ENCODE assay signal across 33 cellular contexts in the genomic region with DNA sequence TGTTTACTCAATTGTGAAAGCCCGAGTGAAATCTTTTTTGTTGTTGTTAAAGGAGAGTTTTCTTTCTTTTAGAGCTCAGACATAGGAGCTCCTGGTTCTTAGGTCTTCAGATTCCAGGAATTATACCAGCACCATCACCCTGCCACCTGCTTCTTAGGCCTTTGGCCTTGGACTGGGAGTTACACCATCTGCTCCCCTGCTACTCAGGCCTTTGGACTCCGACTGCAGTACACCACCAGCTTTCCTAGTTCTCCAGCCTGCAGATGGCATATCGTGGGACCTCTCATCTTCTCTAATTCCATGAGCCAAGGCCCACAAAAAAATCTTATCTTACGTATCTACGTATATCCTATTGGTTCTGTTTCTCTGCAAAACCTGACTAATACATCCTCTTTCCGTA. TPM values are rescaled to one million over a fixed set of nuclear protein-coding genes. Genes with fewer than 3 reads are reported as not detected.
"Had no signal": no experiment of that assay in that cellular context is flagged by ENCODE, and none has a peak within 500 bp of the region (broad histone marks: within the 10 kb centered on the region; RNA-seq: fewer than 3 reads in every experiment).

No MANE protein-coding gene starts in this region.

- DNase-seq: activated CD4-positive, alpha-beta T cell treated with anti-CD3 and anti-CD28 coated beads for 36 hours; activated CD4-positive, alpha-beta T cell treated with anti-CD3 and anti-CD28 coated beads, Interleukin-2, amount 10 ng/mL, durations not matched to agents 7 days and 5 days; activated CD4-positive, alpha-beta T cell treated with anti-CD3 and anti-CD28 coated beads, Interleukin-2, amount 50 U/mL, for 48 hours; activated CD8-positive, alpha-beta T cell treated with anti-CD3 and anti-CD28 coated beads, Interleukin-2, amount 10 ng/mL, durations not matched to agents 7 days and 5 days; activated gamma-delta T cell; activated naive CD4-positive, alpha-beta T cell treated with Interleukin-2 at 50 U/mL for 16 hours; activated T-cell treated with anti-CD3 and anti-CD28 coated beads, Interleukin-2, amount 50 U/mL, for 24 hours; cerebellar nuclear complex; NCI-H1092 treated with DMSO at 0.1 percent for 48 hours; NCI-H1417; NCI-H146; NCI-H187; NCI-H2029 treated with DMSO at 0.1 percent for 48 hours; NCI-H2107; NCI-H2171; NCI-H510A treated with DMSO at 0.1 percent for 48 hours; NCI-H526 treated with DMSO at 0.1 percent for 48 hours; NCI-H774; SHP77; SJCRH30; T1000 had no signal

- H3K4me3 Mint-ChIP-seq: activated CD4-positive, alpha-beta T cell treated with anti-CD3 and anti-CD28 coated beads for 36 hours; activated CD4-positive, alpha-beta T cell treated with anti-CD3 and anti-CD28 coated beads, Interleukin-2, amount 10 ng/mL, durations not matched to agents 7 days and 5 days; activated CD8-positive, alpha-beta T cell treated with anti-CD3 and anti-CD28 coated beads, Interleukin-2, amount 10 ng/mL, durations not matched to agents 7 days and 5 days; activated naive CD4-positive, alpha-beta T cell treated with anti-CD3 and anti-CD28 coated beads, Interleukin-2, amount 50 U/mL, for 24 hours; activated T-cell treated with anti-CD3 and anti-CD28 coated beads, Interleukin-2, amount 50 U/mL, for 24 hours; WTC11 had no signal

- H3K27me3 ChIP-seq: adrenal gland, body of pancreas, breast epithelium, SJCRH30 had no signal

- H3K4me1 Mint-ChIP-seq: activated CD4-positive, alpha-beta T cell treated with anti-CD3 and anti-CD28 coated beads, Interleukin-2, amount 10 ng/mL, durations not matched to agents 7 days and 5 days; activated naive CD4-positive, alpha-beta T cell treated with anti-CD3 and anti-CD28 coated beads, Interleukin-2, amount 50 U/mL, for 24 hours had no signal

- H3K9me3 ChIP-seq: adrenal gland had no signal

- H3K36me3 ChIP-seq: adrenal gland, breast epithelium, SJCRH30 had no signal

- FAIRE-seq: astrocyte had no signal

- H3K27ac ChIP-seq: adrenal gland, body of pancreas, breast epithelium, SJCRH30, SK-N-MC had no signal

- H3K4me1 ChIP-seq: adrenal gland, body of pancreas, breast epithelium, SJCRH30 had no signal

- ATAC-seq: activated CD4-positive, alpha-beta T cell treated with anti-CD3 and anti-CD28 coated beads for 36 hours; activated CD4-positive, CD25-positive, alpha-beta regulatory T cell treated with anti-CD3 and anti-CD28 coated beads, Interleukin-2, amount 50 U/mL, for 24 hours; activated CD8-positive, alpha-beta T cell treated with anti-CD3 and anti-CD28 coated beads, Interleukin-2, amount 10 ng/mL, durations not matched to agents 7 days and 5 days; body of pancreas; Panc1; WTC11 had no signal

- H3K27ac Mint-ChIP-seq: activated CD4-positive, alpha-beta T cell treated with anti-CD3 and anti-CD28 coated beads for 36 hours; activated CD4-positive, alpha-beta T cell treated with anti-CD3 and anti-CD28 coated beads, Interleukin-2, amount 10 ng/mL, durations not matched to agents 7 days and 5 days; activated CD8-positive, alpha-beta T cell treated with anti-CD3 and anti-CD28 coated beads, Interleukin-2, amount 10 ng/mL, durations not matched to agents 7 days and 5 days; activated naive CD4-positive, alpha-beta T cell treated with anti-CD3 and anti-CD28 coated beads, Interleukin-2, amount 50 U/mL, for 24 hours; activated T-cell treated with anti-CD3 and anti-CD28 coated beads, Interleukin-2, amount 50 U/mL, for 24 hours; activated T-helper 2 cell treated with anti-CD3 and anti-CD28 coated beads, Interferon-gamma antibody, Interleukin-2, Interleukin-4, amounts not matched to agents 10 μg/mL and 5 μg/mL and 100 μg/mL, durations not matched to agents 14 hours and 24 hours and 36 hours; WTC11 had no signal

- H3K4me3 ChIP-seq: adrenal gland, body of pancreas, breast epithelium, SJCRH30, SK-N-MC had no signal

RNA-seq across cellular contexts. Expression of a gene that starts 5.1 kb away (rescaled TPM):
- total RNA-seq: activated CD4-positive, alpha-beta T cell treated with anti-CD3 and anti-CD28 coated beads for 36 hours; activated CD4-positive, alpha-beta T cell treated with anti-CD3 and anti-CD28 coated beads, Interleukin-2, amount 10 ng/mL, durations not matched to agents 7 days and 5 days; activated CD8-positive, alpha-beta T cell treated with anti-CD3 and anti-CD28 coated beads, Interleukin-2, amount 10 ng/mL, durations not matched to agents 7 days and 5 days; activated T-helper 2 cell treated with anti-CD3 and anti-CD28 coated beads, Interferon-gamma antibody, Interleukin-2, Interleukin-4, amounts not matched to agents 10 μg/mL and 5 μg/mL and 100 μg/mL, durations not matched to agents 14 hours and 24 hours and 36 hours; T-helper 1 cell treated with Interleukin-12 subunit alpha and Interleukin-12 subunit beta and Interleukin-4 antibody, amounts not matched to agents 30 ng/mL and 1 ng/mL, for 36 hours; T-helper 2 cell treated with Interferon-gamma antibody and Interleukin-4, amounts not matched to agents 100 ng/mL and 5 ng/mL, for 36 hours had no signal
